ENCODE assay signal across 11 cellular contexts in genomic region chr6:7148100-7148822, GRCh38. TPM values are rescaled to one million over a fixed set of nuclear protein-coding genes. Genes with fewer than 3 reads are reported as not detected.
DNase-seq lines count a peak whose midpoint lies in the region; ATAC-seq and TF ChIP-seq lines count a peak whose summit lies in the region.
"Had no signal": no experiment of that assay in that cellular context is flagged by ENCODE, and none has a peak within 500 bp of the region (broad histone marks: within the 10 kb centered on the region; RNA-seq: fewer than 3 reads in every experiment).

No MANE protein-coding gene starts in this region.

- peaks cover 83% of the 10 kb centered on the region for H3K4me1 Mint-ChIP-seq in activated naive CD8-positive, alpha-beta T cell treated with anti-CD3 and anti-CD28 coated beads, Interleukin-2, amount 50 U/mL, for 24 hours
- peaks cover 74% of the 10 kb centered on the region for H3K4me1 Mint-ChIP-seq in type B pancreatic cell (ENCODE audit: unreplicated experiment)

- H3K27ac Mint-ChIP-seq in activated naive CD8-positive, alpha-beta T cell treated with anti-CD3 and anti-CD28 coated beads, Interleukin-2, amount 50 U/mL, for 24 hours: peak overlapping the region; percentile 91
- peak overlapping the region; percentile 98 for H3K27ac Mint-ChIP-seq in type B pancreatic cell

- H3K4me3 Mint-ChIP-seq in activated naive CD8-positive, alpha-beta T cell treated with anti-CD3 and anti-CD28 coated beads, Interleukin-2, amount 50 U/mL, for 24 hours: peak overlapping the region; percentile 35
- no peak overlapping the region for H3K4me3 Mint-ChIP-seq in type B pancreatic cell

- no peak for TF ChIP-seq CTCF in type B pancreatic cell (conservative IDR thresholded peaks at IDR 0.05)

- peaks cover 2% of the 10 kb centered on the region for H3K36me3 Mint-ChIP-seq in activated naive CD8-positive, alpha-beta T cell treated with anti-CD3 and anti-CD28 coated beads, Interleukin-2, amount 50 U/mL, for 24 hours (ENCODE audit: low read depth)
- H3K36me3 Mint-ChIP-seq in type B pancreatic cell: peaks cover 7% of the 10 kb centered on the region

- DNase-seq in stimulated activated CD4-positive, alpha-beta T cell treated with anti-CD3 and anti-CD28 coated beads, Interleukin-15, amount 100 ng/mL, for 24 hours: peak; percentile 56
- DNase-seq in stimulated activated CD4-positive, alpha-beta T cell treated with anti-CD3 and anti-CD28 coated beads, Interleukin-1b, Interleukin-23, amount 100 ng/mL, for 48 hours: no peak
- DNase-seq in activated naive CD8-positive, alpha-beta T cell treated with anti-CD3 and anti-CD28 coated beads, Interleukin-2, amount 50 U/mL, for 24 hours: no peak
- DNase-seq in kidney glomerular epithelial cell (lab: John Stamatoyannopoulos, UW): peak; percentile 75
- no peak for DNase-seq in type B pancreatic cell (ENCODE audit: extremely low spot score, unreplicated experiment)
- DNase-seq in H7: no peak
- DNase-seq in left lobe of liver (ENCODE audit: low spot score): no peak
- DNase-seq: Caco-2; naive thymus-derived CD8-positive, alpha-beta T cell; NCI-H748 treated with DMSO at 0.1 percent for 48 hours had no signal

- H3K27me3 ChIP-seq in H7 (ENCODE audit: control insufficient read depth, insufficient read depth, low read length): no peaks in the 10 kb centered on the region

- H3K4me3 ChIP-seq in H7 (ENCODE audit: insufficient read depth, low read depth, low read length): no peak overlapping the region

- no peaks in the 10 kb centered on the region for H3K27me3 Mint-ChIP-seq in activated naive CD8-positive, alpha-beta T cell treated with anti-CD3 and anti-CD28 coated beads, Interleukin-2, amount 50 U/mL, for 24 hours
- no peaks in the 10 kb centered on the region for H3K27me3 Mint-ChIP-seq in type B pancreatic cell
- H3K27me3 Mint-ChIP-seq: naive thymus-derived CD8-positive, alpha-beta T cell had no signal

- ATAC-seq in activated naive CD8-positive, alpha-beta T cell treated with anti-CD3 and anti-CD28 coated beads, Interleukin-2, amount 50 U/mL, for 24 hours: peak; percentile 77
- ATAC-seq in left lobe of liver (no peak), HG02588 (IDR thresholded peaks at IDR 0.05; ENCODE audit: unreplicated experiment) (no peak)
- ATAC-seq: naive thymus-derived CD8-positive, alpha-beta T cell had no signal

- H3K36me3 ChIP-seq in H7 (replicated peaks; ENCODE audit: control insufficient read depth, insufficient read depth, low read length): no peaks in the 10 kb centered on the region

- H3K9me3 Mint-ChIP-seq in activated naive CD8-positive, alpha-beta T cell treated with anti-CD3 and anti-CD28 coated beads, Interleukin-2, amount 50 U/mL, for 24 hours: no peaks in the 10 kb centered on the region
- H3K9me3 Mint-ChIP-seq in type B pancreatic cell: no peaks in the 10 kb centered on the region
- H3K9me3 Mint-ChIP-seq: naive thymus-derived CD8-positive, alpha-beta T cell had no signal

RNA-seq across cellular contexts. Expression of gene RREB1, which starts 40.5 kb away (rescaled TPM):
- 43.9 and 67.0 TPM in 2 replicates for total RNA-seq in type B pancreatic cell (ENCODE audit: low replicate concordance)
- total RNA-seq in H7 (2014; rRNA removed; shearing (Covaris generic)): 24.2 and 31.9 TPM in 2 replicates
- 43.3 TPM for total RNA-seq in left lobe of liver

Comparison
In these comparisons a context has a peak if more than half of its experiments do, and no peak if none do; other contexts are left out.
1. DNase-seq: peak in stimulated activated CD4-positive, alpha-beta T cell treated with anti-CD3 and anti-CD28 coated beads, Interleukin-15, amount 100 ng/mL, for 24 hours (single experiment) and kidney glomerular epithelial cell (single experiment); none in stimulated activated CD4-positive, alpha-beta T cell treated with anti-CD3 and anti-CD28 coated beads, Interleukin-1b, Interleukin-23, amount 100 ng/mL, for 48 hours (single experiment), activated naive CD8-positive, alpha-beta T cell treated with anti-CD3 and anti-CD28 coated beads, Interleukin-2, amount 50 U/mL, for 24 hours (single experiment), type B pancreatic cell (single experiment), H7 (single experiment) and left lobe of liver (single experiment).